ENCODE assay signal across 8 cellular contexts in genomic region chr17:76278952-76279741, GRCh38.
DNase-seq lines count a peak whose midpoint lies in the region; ATAC-seq, FAIRE-seq and TF ChIP-seq lines count a peak whose summit lies in the region.

No MANE protein-coding gene starts in this region.

- FAIRE-seq in D721Med (lab: Jason Lieb, UNC), result no peak

- ATAC-seq in HG02870 (IDR thresholded peaks at IDR 0.05; ENCODE audit: unreplicated experiment) (peak; percentile 51), HG03139 (IDR thresholded peaks at IDR 0.05; ENCODE audit: unreplicated experiment) (no peak)

- TF ChIP-seq CTCF in D721Med (IDR thresholded peaks at IDR 0.05; ENCODE audit: insufficient read depth, missing control alignments), result peak; percentile 98

- DNase-seq in D721Med (ENCODE audit: insufficient read length, low spot score) (peak; percentile 92), NCI-H510A treated with DMSO at 0.1 percent for 48 hours (lab: John Stamatoyannopoulos, UW) (peak; percentile 75), caudate nucleus (lab: John Stamatoyannopoulos, UW) (peak in 60 of 61 donors; percentile 20 to 93 (median 68)), kidney tubule cell (ENCODE audit: low spot score) (peak; percentile 82)
- DNase-seq in activated CD4-positive, CD25-positive, alpha-beta regulatory T cell treated with anti-CD3 and anti-CD28 coated beads, Interleukin-2, amount 50 U/mL, for 72 hours, result peak; percentile 90
- peak; percentile 80 for DNase-seq in stimulated activated CD4-positive, alpha-beta T cell treated with anti-CD3 and anti-CD28 coated beads, Interleukin-2, amount 100 ng/mL, for 4 hours (ENCODE audit: low read depth)

- H3K27ac ChIP-seq in caudate nucleus (ENCODE audit: low read depth, low read length), result no peak overlapping the region
